Comparison of ENCODE assay signal across 1 cellular context in genomic region chr12:219891-220352, GRCh38.
A peak's percentile ranks its signal among the peaks of the same experiment; 100 is the strongest.
TF ChIP-seq lines count a peak whose summit lies in the region.

No MANE protein-coding gene starts in this region.

TF ChIP-seq in HepG2, 621 proteins besides CTCF, POLR2A, EP300 and RAD21 (continued from another document):
- TF ChIP-seq AFF4 (CRISPR knock-in tag; IDR thresholded peaks at IDR 0.05) (no peak), ZNF34 (CRISPR knock-in tag; IDR thresholded peaks at IDR 0.05; ENCODE audit: borderline replicate concordance) (no peak), CREB3 (CRISPR knock-in tag; IDR thresholded peaks at IDR 0.05) (no peak), ZNF550 (CRISPR knock-in tag; IDR thresholded peaks at IDR 0.05; ENCODE audit: borderline replicate concordance) (no peak), ZFP82 (CRISPR knock-in tag; IDR thresholded peaks at IDR 0.05; ENCODE audit: borderline replicate concordance) (no peak), ZNF564 (CRISPR knock-in tag; IDR thresholded peaks at IDR 0.05) (0 out of 2 replicates have a peak, but pooled peaks have one; percentile 13), ZNF280B (CRISPR knock-in tag; IDR thresholded peaks at IDR 0.05; ENCODE audit: borderline replicate concordance) (0 out of 2 replicates have a peak, but pooled peaks have one; percentile 34)
